20 cellular contexts compared by ENCODE assay signal in genomic region chrX:40415675-40416074, GRCh38.
"Had no signal": no experiment of that assay in that cellular context is flagged by ENCODE, and none has a peak within 500 bp of the region (broad histone marks: within the 10 kb centered on the region; RNA-seq: fewer than 3 reads in every experiment).

No MANE protein-coding gene starts in this region.

- H3K36me3 ChIP-seq: esophagus squamous epithelium, left lung, pancreas, stomach, thoracic aorta had no signal

- H3K36me3 Mint-ChIP-seq: activated naive CD4-positive, alpha-beta T cell treated with anti-CD3 and anti-CD28 coated beads, Interleukin-2, amount 50 U/mL, for 24 hours; naive thymus-derived CD4-positive, alpha-beta T cell had no signal

- H3K9me3 Mint-ChIP-seq: activated B cell treated with CpG ODN at 0.5 μM for 24 hours; activated CD8-positive, alpha-beta T cell treated with anti-CD3 and anti-CD28 coated beads for 36 hours; activated naive CD4-positive, alpha-beta T cell treated with anti-CD3 and anti-CD28 coated beads, Interleukin-2, amount 50 U/mL, for 24 hours; activated T-cell treated with anti-CD3 and anti-CD28 coated beads, Interleukin-2, amount 50 U/mL, for 4 hours had no signal

- H3K4me3 Mint-ChIP-seq: activated B cell treated with CpG ODN at 0.5 μM for 24 hours; activated CD8-positive, alpha-beta T cell treated with anti-CD3 and anti-CD28 coated beads for 36 hours; activated naive CD4-positive, alpha-beta T cell treated with anti-CD3 and anti-CD28 coated beads, Interleukin-2, amount 50 U/mL, for 24 hours; activated T-cell treated with anti-CD3 and anti-CD28 coated beads, Interleukin-2, amount 50 U/mL, for 4 hours; naive thymus-derived CD4-positive, alpha-beta T cell had no signal

- H3K9me3 ChIP-seq: body of pancreas, esophagus squamous epithelium, left lung, mucosa of descending colon, pancreas, thoracic aorta had no signal

- H3K27me3 ChIP-seq: body of pancreas, esophagus squamous epithelium, left lung, pancreas had no signal

- H3K27me3 Mint-ChIP-seq: activated B cell treated with CpG ODN at 0.5 μM for 24 hours; activated CD8-positive, alpha-beta T cell treated with anti-CD3 and anti-CD28 coated beads for 36 hours; activated naive CD4-positive, alpha-beta T cell treated with anti-CD3 and anti-CD28 coated beads, Interleukin-2, amount 50 U/mL, for 24 hours had no signal

- H3K4me1 Mint-ChIP-seq: activated B cell treated with CpG ODN at 0.5 μM for 24 hours; activated naive CD4-positive, alpha-beta T cell treated with anti-CD3 and anti-CD28 coated beads, Interleukin-2, amount 50 U/mL, for 24 hours had no signal

- H3K4me1 ChIP-seq: body of pancreas, left lung, pancreas, stomach had no signal

- H3K27ac Mint-ChIP-seq: activated B cell treated with CpG ODN at 0.5 μM for 24 hours; activated CD8-positive, alpha-beta T cell treated with anti-CD3 and anti-CD28 coated beads for 36 hours; activated naive CD4-positive, alpha-beta T cell treated with anti-CD3 and anti-CD28 coated beads, Interleukin-2, amount 50 U/mL, for 24 hours; naive thymus-derived CD4-positive, alpha-beta T cell had no signal

- H3K4me3 ChIP-seq: body of pancreas, coronary artery, esophagus squamous epithelium, left lung, mucosa of descending colon, pancreas, stomach, thoracic aorta had no signal

- DNase-seq: activated B cell treated with CpG ODN at 0.5 μM for 24 hours; activated CD4-positive, alpha-beta T cell treated with anti-CD3 and anti-CD28 coated beads for 48 hours; activated CD8-positive, alpha-beta T cell treated with anti-CD3 and anti-CD28 coated beads for 36 hours; activated effector memory CD4-positive, alpha-beta T cell treated with Interleukin-2 at 50 U/mL for 16 hours; activated T-cell treated with anti-CD3 and anti-CD28 coated beads, Interleukin-2, amount 50 U/mL, for 4 hours; central memory CD4-positive, alpha-beta T cell; esophagus squamous epithelium; hypothalamus; kidney; left lung; mucosa of descending colon; naive thymus-derived CD4-positive, alpha-beta T cell; pancreas; stimulated activated CD4-positive, alpha-beta T cell treated with anti-CD3 and anti-CD28 coated beads, Interleukin-12 subunit alpha, Interleukin-12 subunit beta, amount 100 ng/mL, for 4 hours; stimulated activated CD4-positive, alpha-beta T cell treated with anti-CD3 and anti-CD28 coated beads, Interleukin-2, amount 100 ng/mL, for 24 hours; stomach had no signal

- ATAC-seq: activated CD8-positive, alpha-beta T cell treated with anti-CD3 and anti-CD28 coated beads for 36 hours; activated T-cell treated with anti-CD3 and anti-CD28 coated beads, Interleukin-2, amount 50 U/mL, for 4 hours; body of pancreas; left lung; mucosa of descending colon; naive thymus-derived CD4-positive, alpha-beta T cell; pancreas had no signal

- H3K27ac ChIP-seq: body of pancreas, coronary artery, left lung, pancreas, stomach, thoracic aorta had no signal
